In genomic region chr1:18077657-18078215, GRCh38 we compare ENCODE assay signal across 2 cellular contexts.
TF ChIP-seq lines count a peak whose summit lies in the region.

No MANE protein-coding gene starts in this region.

TF ChIP-seq in GM23338, 12 proteins besides CTCF, POLR2A, EP300 and RAD21:
- TF ChIP-seq EZH2 (IDR thresholded peaks at IDR 0.05; ENCODE audit: low read depth, unreplicated experiment) (no peak), NANOG (IDR thresholded peaks at IDR 0.05; ENCODE audit: borderline replicate concordance) (no peak), ZNF114 (CRISPR knock-in tag; IDR thresholded peaks at IDR 0.05) (no peak), ETS1 (IDR thresholded peaks at IDR 0.05) (no peak), EZH2phosphoT487 (IDR thresholded peaks at IDR 0.05; ENCODE audit: unreplicated experiment) (no peak), STAT1 (IDR thresholded peaks at IDR 0.05; ENCODE audit: unreplicated experiment) (no peak), JUNB (IDR thresholded peaks at IDR 0.05; ENCODE audit: unreplicated experiment) (no peak), ZNF331 (CRISPR knock-in tag; IDR thresholded peaks at IDR 0.05; ENCODE audit: low read depth) (no peak), CREB1 (CRISPR knock-in tag; IDR thresholded peaks at IDR 0.05; ENCODE audit: low read depth) (no peak), REST (IDR thresholded peaks at IDR 0.05; ENCODE audit: unreplicated experiment) (no peak), ZNF462 (CRISPR knock-in tag; IDR thresholded peaks at IDR 0.05) (no peak), POLR2AphosphoS5 (IDR thresholded peaks at IDR 0.05; ENCODE audit: low read depth) (no peak)

TF ChIP-seq in H1, 55 proteins besides CTCF, POLR2A, EP300 and RAD21:
- TF ChIP-seq KDM4A (IDR thresholded peaks at IDR 0.05; ENCODE audit: low read depth, low read length, severe bottlenecking), result no peak
- no peak for TF ChIP-seq SIRT6 (IDR thresholded peaks at IDR 0.05; ENCODE audit: low read length)
- TF ChIP-seq TAF1 (IDR thresholded peaks at IDR 0.05; ENCODE audit: low read depth, low read length), result no peak
- no peak for TF ChIP-seq KDM5A (IDR thresholded peaks at IDR 0.05; ENCODE audit: low read length)
- no peak for TF ChIP-seq TBP (IDR thresholded peaks at IDR 0.05; ENCODE audit: low read depth, low read length)
- TF ChIP-seq HDAC2 (IDR thresholded peaks at IDR 0.05; ENCODE audit: borderline replicate concordance in 1 of 2, low read depth in 2 of 2, low read length in 2 of 2), result no peak
- TF ChIP-seq SP2 (IDR thresholded peaks at IDR 0.05; ENCODE audit: low read length), result no peak
- TF ChIP-seq POU5F1 (IDR thresholded peaks at IDR 0.05; ENCODE audit: low read depth, low read length), result no peak
- no peak for TF ChIP-seq CTBP2 (IDR thresholded peaks at IDR 0.05; ENCODE audit: borderline replicate concordance, insufficient read depth, insufficient read length, low read length)
- no peak for TF ChIP-seq BACH1 (IDR thresholded peaks at IDR 0.05; ENCODE audit: low read length)
- no peak for TF ChIP-seq ZNF274 (IDR thresholded peaks at IDR 0.05; ENCODE audit: borderline replicate concordance, extremely low read depth, low read length)
- TF ChIP-seq ATF2 (IDR thresholded peaks at IDR 0.05; ENCODE audit: low read length), result no peak
- TF ChIP-seq YY1 (IDR thresholded peaks at IDR 0.05; ENCODE audit: low read depth, low read length), result no peak
- no peak for TF ChIP-seq SP1 (IDR thresholded peaks at IDR 0.05; ENCODE audit: low read depth, low read length)
- no peak for TF ChIP-seq SIN3A (conservative IDR thresholded peaks at IDR 0.05 in 1 of 2, IDR thresholded peaks at IDR 0.05 in 1 of 2; ENCODE audit: low read depth in 1 of 2, low read length in 2 of 2)
- no peak for TF ChIP-seq GTF2F1 (IDR thresholded peaks at IDR 0.05; ENCODE audit: borderline replicate concordance, low read depth, low read length)
- no peak for TF ChIP-seq BRCA1 (IDR thresholded peaks at IDR 0.05; ENCODE audit: low read depth, low read length)
- no peak for TF ChIP-seq FOSL1 (IDR thresholded peaks at IDR 0.05; ENCODE audit: insufficient read depth, low read depth, low read length)
